1 cellular context compared by ENCODE assay signal in genomic region chr11:66907751-66908173, GRCh38.
TF ChIP-seq lines count a peak whose summit lies in the region.

No MANE protein-coding gene starts in this region.

TF ChIP-seq in HepG2, 621 proteins besides CTCF, POLR2A, EP300 and RAD21 (continued from another document and continues in another):
- TF ChIP-seq THRA (CRISPR knock-in tag; IDR thresholded peaks at IDR 0.05; ENCODE audit: borderline replicate concordance) (peak; percentile 64; the same call in 1 of the 2 replicates), TFDP2 (CRISPR knock-in tag; IDR thresholded peaks at IDR 0.05) (no peak), TBX2 (CRISPR knock-in tag; IDR thresholded peaks at IDR 0.05; ENCODE audit: borderline replicate concordance) (0 out of 2 replicates have a peak, but pooled peaks have one; percentile 34), SMAD9 (CRISPR knock-in tag; IDR thresholded peaks at IDR 0.05) (no peak), MTA1 (CRISPR knock-in tag; IDR thresholded peaks at IDR 0.05; ENCODE audit: borderline replicate concordance) (no peak), MED8 (CRISPR knock-in tag; IDR thresholded peaks at IDR 0.05; ENCODE audit: insufficient replicate concordance) (no peak), ZNF691 (CRISPR knock-in tag; IDR thresholded peaks at IDR 0.05; ENCODE audit: borderline replicate concordance, low read depth) (0 out of 2 replicates have a peak, but pooled peaks have one; percentile 19), ZNF367 (CRISPR knock-in tag; IDR thresholded peaks at IDR 0.05; ENCODE audit: borderline replicate concordance) (no peak), ZFP36L1 (CRISPR knock-in tag; IDR thresholded peaks at IDR 0.05) (no peak), ERF (CRISPR knock-in tag; IDR thresholded peaks at IDR 0.05) (0 out of 2 replicates have a peak, but pooled peaks have one; percentile 14), CREM (IDR thresholded peaks at IDR 0.05) (peak; percentile 36; the same call in 1 of the 2 replicates), CREM (CRISPR knock-in tag; IDR thresholded peaks at IDR 0.05) (no peak), SMC3 (IDR thresholded peaks at IDR 0.05; ENCODE audit: low read length) (peak; percentile 3; the same call in 1 of the 2 replicates), ZBTB10 (CRISPR knock-in tag; IDR thresholded peaks at IDR 0.05; ENCODE audit: borderline replicate concordance) (no peak), ZBTB39 (CRISPR knock-in tag; IDR thresholded peaks at IDR 0.05) (no peak), MXD4 (CRISPR knock-in tag; IDR thresholded peaks at IDR 0.05) (no peak), RBFOX2 (IDR thresholded peaks at IDR 0.05; ENCODE audit: low read depth, low read length) (no peak), CCDC6 (CRISPR knock-in tag; IDR thresholded peaks at IDR 0.05) (no peak), ZUFSP (CRISPR knock-in tag; IDR thresholded peaks at IDR 0.05; ENCODE audit: borderline replicate concordance) (no peak), RNF2 (conservative IDR thresholded peaks at IDR 0.05; ENCODE audit: low read depth) (no peak), NCOA2 (CRISPR knock-in tag; IDR thresholded peaks at IDR 0.05) (peak; percentile 56; the same call in 1 of the 2 replicates), AGO1 (IDR thresholded peaks at IDR 0.05; ENCODE audit: low read depth, low read length, poor library complexity, severe bottlenecking) (no peak), SNAPC5 (CRISPR knock-in tag; IDR thresholded peaks at IDR 0.05; ENCODE audit: borderline replicate concordance) (0 out of 2 replicates have a peak, but pooled peaks have one; percentile 42), TEAD3 (CRISPR knock-in tag; optimal IDR thresholded peaks at IDR 0.05; ENCODE audit: borderline replicate concordance) (peak; percentile 36), ZNF280B (CRISPR knock-in tag; IDR thresholded peaks at IDR 0.05; ENCODE audit: borderline replicate concordance) (no peak), ZBTB21 (CRISPR knock-in tag; IDR thresholded peaks at IDR 0.05) (no peak), ZFP82 (CRISPR knock-in tag; IDR thresholded peaks at IDR 0.05; ENCODE audit: borderline replicate concordance) (no peak), ELF1 (CRISPR knock-in tag; IDR thresholded peaks at IDR 0.05) (no peak; the same call in 1 of the 2 replicates), ZKSCAN1 (IDR thresholded peaks at IDR 0.05; ENCODE audit: low read length) (no peak), ZNF484 (CRISPR knock-in tag; IDR thresholded peaks at IDR 0.05; ENCODE audit: borderline replicate concordance, low read depth) (no peak), ZNF746 (CRISPR knock-in tag; IDR thresholded peaks at IDR 0.05) (no peak), CSRNP2 (CRISPR knock-in tag; conservative IDR thresholded peaks at IDR 0.05; ENCODE audit: low read depth) (no peak), SNAPC4 (CRISPR knock-in tag; IDR thresholded peaks at IDR 0.05) (no peak), CBX5 (CRISPR knock-in tag; IDR thresholded peaks at IDR 0.05; ENCODE audit: borderline replicate concordance) (no peak; the same call in 1 of the 2 replicates), STAG1 (CRISPR knock-in tag; IDR thresholded peaks at IDR 0.05) (peak; percentile 19; the same call in 1 of the 2 replicates), DPF2 (CRISPR knock-in tag; IDR thresholded peaks at IDR 0.05; ENCODE audit: borderline replicate concordance, low read depth) (no peak), CERS6 (CRISPR knock-in tag; IDR thresholded peaks at IDR 0.05) (no peak), ZSCAN12 (CRISPR knock-in tag; IDR thresholded peaks at IDR 0.05) (no peak)
